Comparison of ENCODE assay signal across 10 cellular contexts in genomic region chr21:46079357-46080170, GRCh38. TPM values are rescaled to one million over a fixed set of nuclear protein-coding genes. Genes with fewer than 3 reads are reported as not detected.
DNase-seq lines count a peak whose midpoint lies in the region; ATAC-seq, FAIRE-seq and TF ChIP-seq lines count a peak whose summit lies in the region.
"Had no signal": no experiment of that assay in that cellular context is flagged by ENCODE, and none has a peak within 500 bp of the region (broad histone marks: within the 10 kb centered on the region; RNA-seq: fewer than 3 reads in every experiment).

No MANE protein-coding gene starts in this region.

- TF ChIP-seq CTCF in GM12878 (IDR thresholded peaks at IDR 0.05 in 2 of 3, conservative IDR thresholded peaks at IDR 0.05 in 1 of 3; ENCODE audit: control insufficient read depth in 2 of 3, extremely low read depth in 1 of 3, insufficient read depth in 1 of 3, low read depth in 3 of 3, low read length in 3 of 3) (no peak), left lung (IDR thresholded peaks at IDR 0.05) (no peak)

- no peak for FAIRE-seq in GM12878 (lab: Jason Lieb, UNC)
- peak; percentile 96 for FAIRE-seq in urothelium cell line (lab: Jason Lieb, UNC)
- FAIRE-seq: GM18507 had no signal

- H3K79me2 ChIP-seq in GM12878 (ENCODE audit: control insufficient read depth, insufficient read depth, low read length): no peaks in the 10 kb centered on the region

- no TSS peak for BruUV-seq in GM12878 (replicated peaks; lab: Mats Ljungman, UMichigan)

- H3K9me3 ChIP-seq in GM12878 (replicated peaks; ENCODE audit: control insufficient read depth, insufficient read depth, low read length) (no peaks in the 10 kb centered on the region; the same call in 2 of the 3 replicates), left lung (no peaks in the 10 kb centered on the region)

- CTCF ChIA-PET in GM12878 (lab: Yijun Ruan, JAX): no interaction called here

- DNase-seq in activated T-cell treated with anti-CD3 and anti-CD28 coated beads, Interleukin-2, amount 50 U/mL, for 48 hours: peak; percentile 14 to 15
- DNase-seq in activated T-cell treated with anti-CD3 and anti-CD28 coated beads for 4 hours (no peak), GM12878 (ENCODE audit: low read depth, low spot score) (no peak), left lung (peak; percentile 33 to 66), urothelium cell line (ENCODE audit: low spot score) (no peak), DMS53 treated with DMSO at 0.1 percent for 48 hours (lab: John Stamatoyannopoulos, UW; ENCODE audit: unreplicated experiment) (no peak)
- no peak for DNase-seq in activated naive CD4-positive, alpha-beta T cell treated with anti-CD3 and anti-CD28 coated beads, Interleukin-2, amount 50 U/mL, for 16 hours

- H3K27me3 ChIP-seq in GM12878 (replicated peaks in 1 of 2; ENCODE audit: control insufficient read depth in 2 of 2, insufficient read depth in 2 of 2, low read length in 1 of 2) (no peaks in the 10 kb centered on the region), left lung (peaks cover 0 to 49% of the 10 kb centered on the region in 2 donors)

- H3K4me3 ChIP-seq in GM12878: no peak overlapping the region
- no peak overlapping the region for H3K4me3 ChIP-seq in left lung

- POLR2A ChIA-PET in GM12878 (lab: Charles Lee): no interaction called here

- no peaks in the 10 kb centered on the region for H3K4me1 ChIP-seq in GM12878 (ENCODE audit: control insufficient read depth, insufficient read depth, low read length)
- no peaks in the 10 kb centered on the region for H3K4me1 ChIP-seq in left lung

- H3K27ac ChIP-seq in GM12878 (ENCODE audit: control insufficient read depth, insufficient read depth) (no peak overlapping the region), left lung (no peak overlapping the region)
- H3K27ac ChIP-seq: RWPE1 had no signal

- ATAC-seq in GM12878: no peak
- ATAC-seq in left lung: peak; percentile 23
- ATAC-seq in HG02798 (IDR thresholded peaks at IDR 0.05; ENCODE audit: poor library complexity, unreplicated experiment): no peak

- WGBS in GM12878 (ENCODE audit: insufficient coverage, insufficient replicate concordance, low lambda C conversion rate, missing lambda C conversion rate): 51% methylated on average over 34 of the region's 34 CpGs

- TF ChIP-seq RAD21 in GM12878 (IDR thresholded peaks at IDR 0.05; ENCODE audit: insufficient read depth, low read depth, low read length): no peak

- no peak overlapping the region for H3K9ac ChIP-seq in GM12878 (ENCODE audit: control insufficient read depth, insufficient read depth, low read length)

- no peaks in the 10 kb centered on the region for H3K36me3 ChIP-seq in GM12878 (ENCODE audit: control insufficient read depth in 2 of 2, insufficient read depth in 2 of 2, low read length in 1 of 2)
- no peaks in the 10 kb centered on the region for H3K36me3 ChIP-seq in left lung

- RAD21 ChIA-PET in GM12878 (lab: Charles Lee; ENCODE audit: unreplicated experiment): no interaction called here

- no peak for TF ChIP-seq POLR2A in GM12878 (IDR thresholded peaks at IDR 0.05; ENCODE audit: low read depth, low read length)

- TF ChIP-seq EP300 in GM12878 (IDR thresholded peaks at IDR 0.05; ENCODE audit: borderline replicate concordance in 1 of 2, control insufficient read depth in 1 of 2, low read depth in 2 of 2, low read length in 2 of 2): no peak

- no peak overlapping the region for H3K4me2 ChIP-seq in GM12878 (ENCODE audit: control insufficient read depth, insufficient read depth)

- SMC1A ChIA-PET in GM12878 (lab: Charles Lee; ENCODE audit: uncharacterized antibody, unreplicated experiment): no interaction called here

- H4K20me1 ChIP-seq in GM12878 (ENCODE audit: control insufficient read depth, insufficient read depth): no peaks in the 10 kb centered on the region

- in situ Hi-C loops in GM12878 (cut with MboI): no loop called here

- intact Hi-C loops in GM12878 (cut with micrococcal nuclease; ENCODE audit: unreplicated experiment): no loop called here
- intact Hi-C loops in left lung (cut with DNase I): no loop called here

- no peak overlapping the region for H2AFZ ChIP-seq in GM12878 (ENCODE audit: control insufficient read depth, low read depth, low read length)

TF ChIP-seq in GM12878, 131 proteins besides CTCF, POLR2A, EP300 and RAD21:
- TF ChIP-seq BCL3 (IDR thresholded peaks at IDR 0.05; ENCODE audit: borderline replicate concordance, insufficient read depth, low read depth, low read length, poor library complexity, severe bottlenecking) (peak; percentile 80), FOS (IDR thresholded peaks at IDR 0.05; ENCODE audit: borderline replicate concordance, extremely low read depth, insufficient read length) (no peak), TCF3 (IDR thresholded peaks at IDR 0.05; ENCODE audit: borderline replicate concordance, insufficient read depth, low read depth, low read length) (0 out of 2 replicates have a peak, but pooled peaks have one; percentile 18)

RNA-seq across cellular contexts. Expression of gene COL6A2, which starts 18.3 kb away (rescaled TPM):
- 0.94 TPM in 1 of 2 replicates, not detected in the other for total RNA-seq in GM12878 (2013; cell fraction: nucleolus; rRNA removed)
- not detected in 2 replicates for total RNA-seq in GM12878 (2014; rRNA removed)
- not detected in 2 replicates for total RNA-seq in GM12878 (2014; rRNA removed; fragmentation: Illumina TruSeq; extraction: Trizol)
- 0.58 and 1.3 TPM in 2 replicates for total RNA-seq in GM12878 (2021)
- polyA plus RNA-seq in GM12878 (2011; ENCODE audit: low read depth): not detected
- polyA plus RNA-seq in GM12878 (2011; rRNA removed): not detected in 2 replicates
- polyA plus RNA-seq in GM12878 (2011; cell fraction: cytosol; rRNA removed): 0.01 and 0.02 TPM in 2 replicates
- 0.04 and 0.06 TPM in 2 replicates for polyA plus RNA-seq in GM12878 (2011; cell fraction: nucleus; rRNA removed)
- 0.14 and 0.15 TPM in 2 replicates for polyA plus RNA-seq in GM12878 (2012)
- polyA plus RNA-seq in GM12878 (2014; fragmentation: Illumina TruSeq; extraction: Trizol): not detected in 2 replicates
- not detected for polyA plus RNA-seq in GM12878 (2014; fragmentation: Nextera tagmentation; extraction: Ambion mirVana)
- 0.04 TPM in 1 of 2 replicates, not detected in the other for polyA plus RNA-seq in GM12878 (2014; rRNA removed)
- polyA plus RNA-seq in GM12878 (2016; fragmentation: Nextera tagmentation; extraction: Ambion mirVana): under 1 TPM; 0.16 to 0.34 TPM
- not detected in 2 replicates for polyA minus RNA-seq in GM12878 (2011; rRNA and poly(A)+ RNA removed)
- not detected in 2 replicates for polyA minus RNA-seq in GM12878 (2011; cell fraction: cytosol; rRNA and poly(A)+ RNA removed)
- not detected in 2 replicates for polyA minus RNA-seq in GM12878 (2011; cell fraction: nucleus; rRNA and poly(A)+ RNA removed)
- 100 to 1,000 TPM; 405 to 474 TPM for total RNA-seq in left lung

Comparison
In these comparisons a context has a peak if more than half of its experiments do, and no peak if none do; other contexts are left out.
1. DNase-seq: peak in activated T-cell treated with anti-CD3 and anti-CD28 coated beads, Interleukin-2, amount 50 U/mL, for 48 hours (2 of 2) and left lung (2 of 2); none in activated T-cell treated with anti-CD3 and anti-CD28 coated beads for 4 hours (single experiment), GM12878 (single experiment), urothelium cell line (single experiment), DMS53 treated with DMSO at 0.1 percent for 48 hours (single experiment) and activated naive CD4-positive, alpha-beta T cell treated with anti-CD3 and anti-CD28 coated beads, Interleukin-2, amount 50 U/mL, for 16 hours (single experiment).
2. RNA of gene COL6A2, which starts 18.3 kb away (total RNA-seq): 405 to 474 TPM in left lung; 0.58 to 1.3 TPM in GM12878; every median in the first group is over 100 times any median in the second.